In genomic region chr13:57632276-57633140, GRCh38 we compare ENCODE assay signal across 8 cellular contexts. TPM values are rescaled to one million over a fixed set of nuclear protein-coding genes. Genes with fewer than 3 reads are reported as not detected.
DNase-seq lines count a peak whose midpoint lies in the region; ATAC-seq and TF ChIP-seq lines count a peak whose summit lies in the region.

No MANE protein-coding gene starts in this region.

- peak overlapping the region; percentile 34 to 40 for H3K4me3 ChIP-seq in uterus

- H3K27ac ChIP-seq in uterus = peak overlapping the region; percentile 7 to 71

- peak overlapping the region in 1 of 2 donors; percentile 89 for H3K27ac Mint-ChIP-seq in effector memory CD8-positive, alpha-beta T cell
- peak overlapping the region; percentile 69 for H3K27ac Mint-ChIP-seq in mesothelial cell of epicardium

- no peak for ATAC-seq in Right ventricle myocardium superior (ENCODE audit: poor library complexity)
- ATAC-seq in Right ventricle myocardium inferior = no peak
- peak; percentile 14 for ATAC-seq in effector memory CD8-positive, alpha-beta T cell (replicated peaks)

- no peaks in the 10 kb centered on the region for H3K36me3 Mint-ChIP-seq in effector memory CD8-positive, alpha-beta T cell (ENCODE audit: insufficient read depth)
- H3K36me3 Mint-ChIP-seq in mesothelial cell of epicardium = peaks cover 3% of the 10 kb centered on the region

- H3K9me3 ChIP-seq in uterus = no peaks in the 10 kb centered on the region

- DNase-seq in Right ventricle myocardium superior (peak; percentile 38), Right ventricle myocardium inferior (ENCODE audit: missing footprints) (no peak), mesothelial cell of epicardium (ENCODE audit: low spot score in 2 of 2, unreplicated experiment in 2 of 2) (peak; percentile 19 to 57), uterus (no peak), HuH-7.5 (ENCODE audit: low spot score) (no peak), NCI-H1105 treated with DMSO at 0.1 percent for 48 hours (lab: John Stamatoyannopoulos, UW) (no peak), A172 (ENCODE audit: low spot score) (no peak)
- DNase-seq in effector memory CD8-positive, alpha-beta T cell = no peak

- no peaks in the 10 kb centered on the region for H3K36me3 ChIP-seq in uterus

- peaks cover 0 to 12% of the 10 kb centered on the region in 2 donors for H3K27me3 ChIP-seq in uterus

- peaks cover 20 to 49% of the 10 kb centered on the region in 2 donors for H3K27me3 Mint-ChIP-seq in effector memory CD8-positive, alpha-beta T cell
- peaks cover 37% of the 10 kb centered on the region for H3K27me3 Mint-ChIP-seq in mesothelial cell of epicardium (ENCODE audit: low read depth)

- peak overlapping the region; percentile 68 to 86 for H3K4me3 Mint-ChIP-seq in effector memory CD8-positive, alpha-beta T cell
- H3K4me3 Mint-ChIP-seq in mesothelial cell of epicardium = peak overlapping the region; percentile 89

- TF ChIP-seq CTCF in mesothelial cell of epicardium (IDR thresholded peaks at IDR 0.05; ENCODE audit: unreplicated experiment) (no peak), uterus (IDR thresholded peaks at IDR 0.05) (no peak)

- no peaks in the 10 kb centered on the region for H3K4me1 ChIP-seq in uterus

- peaks cover 12 to 19% of the 10 kb centered on the region in 2 donors for H3K4me1 Mint-ChIP-seq in effector memory CD8-positive, alpha-beta T cell (ENCODE audit: low read depth in 2 of 2)
- peaks cover 60% of the 10 kb centered on the region for H3K4me1 Mint-ChIP-seq in mesothelial cell of epicardium

- H3K9me3 Mint-ChIP-seq in effector memory CD8-positive, alpha-beta T cell = peaks cover 0 to 2% of the 10 kb centered on the region in 2 donors
- no peaks in the 10 kb centered on the region for H3K9me3 Mint-ChIP-seq in mesothelial cell of epicardium

- TF ChIP-seq POLR2A in uterus (IDR thresholded peaks at IDR 0.05) = no peak

- intact Hi-C loops in Right ventricle myocardium superior (cut with DNase I) = no loop called here
- intact Hi-C loops in Right ventricle myocardium inferior (cut with DNase I) = loop anchor here (5.0 kb wide), 1 partner anchor 165 kb away; no protein-coding TSS in a partner anchor
- intact Hi-C loops in uterus (cut with DNase I; ENCODE audit: low total_unique reads) = no loop called here

RNA-seq across cellular contexts. Expression of gene PCDH17, which starts 1.0 kb away (rescaled TPM):
- total RNA-seq in Right ventricle myocardium superior (2.2 TPM), Right ventricle myocardium inferior (2.6 TPM), mesothelial cell of epicardium (9.3 to 9.6 TPM (median 9.4 TPM) in 3 replicates), uterus (10 to 100 TPM in 3 of 4 donors, 1 to 10 TPM in 1; 9.7 to 27.6 (median 18.9) TPM)
- total RNA-seq in A172 (2014; rRNA removed; shearing (Covaris generic)) = 0.07 and 0.17 TPM in 2 replicates

Comparison
In these comparisons a context has a peak if more than half of its experiments do, and no peak if none do; other contexts are left out.
1. DNase-seq: peak in Right ventricle myocardium superior (single experiment) and mesothelial cell of epicardium (2 of 2); none in Right ventricle myocardium inferior (single experiment), effector memory CD8-positive, alpha-beta T cell (0 of 3), uterus (0 of 2), HuH-7.5 (single experiment), NCI-H1105 treated with DMSO at 0.1 percent for 48 hours (single experiment) and A172 (single experiment).